8 cellular contexts compared by ENCODE assay signal in genomic region chr6:166244353-166245045, GRCh38.
DNase-seq lines count a peak whose midpoint lies in the region; ATAC-seq lines count a peak whose summit lies in the region.

No MANE protein-coding gene starts in this region.

- no peak for DNase-seq in memory B cell (ENCODE audit: low spot score in 2 of 2)
- no peak for DNase-seq in NCI-H187 (lab: John Stamatoyannopoulos, UW)
- no peak for DNase-seq in NCI-H446 treated with DMSO at 0.1 percent for 48 hours (lab: John Stamatoyannopoulos, UW)
- no peak for DNase-seq in substantia nigra (lab: John Stamatoyannopoulos, UW)
- no peak for DNase-seq in superior temporal gyrus (ENCODE audit: extremely low spot score)

- H3K4me1 Mint-ChIP-seq in memory B cell, result peaks cover 10% of the 10 kb centered on the region

- H3K36me3 Mint-ChIP-seq in memory B cell, result no peaks in the 10 kb centered on the region

- H3K27ac Mint-ChIP-seq in memory B cell, result no peak overlapping the region

- H3K9me3 Mint-ChIP-seq in memory B cell, result no peaks in the 10 kb centered on the region

- ATAC-seq in GM18508 (IDR thresholded peaks at IDR 0.05; ENCODE audit: insufficient read depth, unreplicated experiment) (peak; percentile 95), GM21528 (IDR thresholded peaks at IDR 0.05; ENCODE audit: low FRiP score, unreplicated experiment) (peak; percentile 92), HG03520 (IDR thresholded peaks at IDR 0.05; ENCODE audit: unreplicated experiment) (peak; percentile 88), memory B cell (ENCODE audit: low read depth) (peak; percentile 82)

- no peak overlapping the region for H3K27ac ChIP-seq in substantia nigra (ENCODE audit: low read depth, low read length, poor library complexity, severe bottlenecking)

- peak overlapping the region; percentile 64 for H3K4me3 Mint-ChIP-seq in memory B cell

- peaks cover 5% of the 10 kb centered on the region for H3K27me3 Mint-ChIP-seq in memory B cell
